Comparison of ENCODE assay signal across 8 cellular contexts in the genomic region with DNA sequence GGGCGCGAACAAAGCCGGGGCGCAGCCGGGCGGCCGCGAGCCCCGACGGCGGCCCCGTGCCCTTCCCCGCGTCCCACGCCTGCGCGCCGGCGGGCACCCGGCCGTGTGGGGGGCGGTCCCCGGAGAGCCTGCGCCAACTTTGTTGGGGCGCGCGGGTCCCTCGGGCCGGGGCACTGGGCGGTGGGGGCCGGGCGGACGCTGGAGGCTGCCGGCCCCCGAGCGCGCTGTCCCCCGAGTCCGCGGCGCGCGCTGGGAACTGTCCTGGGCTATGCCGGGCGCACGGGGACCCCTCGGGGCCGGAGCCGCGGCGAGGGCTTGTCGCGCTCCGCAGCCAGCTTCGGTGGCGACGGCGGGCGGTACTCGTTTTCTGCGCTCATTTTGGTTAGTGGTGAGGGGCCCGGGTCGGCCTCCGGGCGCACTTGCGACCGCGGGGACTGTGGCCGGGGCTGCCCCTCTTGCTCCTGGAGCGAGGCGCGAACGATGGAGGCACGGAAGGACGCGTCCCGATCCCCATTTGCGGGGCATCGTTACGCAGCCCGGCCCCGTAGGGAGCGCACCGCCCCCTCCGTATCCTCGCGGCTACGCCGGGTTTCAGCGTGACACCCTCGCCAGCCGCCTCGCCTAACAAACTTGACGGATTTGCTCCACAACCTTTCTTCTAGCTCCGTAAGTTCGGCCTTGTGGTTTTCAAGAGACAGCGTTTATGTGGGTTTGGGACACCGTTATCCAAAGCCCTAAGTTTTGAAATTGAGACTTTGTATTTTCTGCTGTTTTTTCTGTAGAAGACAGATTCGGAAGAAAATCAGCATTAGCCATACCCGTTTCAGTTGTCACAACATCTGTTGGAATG. TPM values are rescaled to one million over a fixed set of nuclear protein-coding genes. Genes with fewer than 3 reads are reported as not detected.
DNase-seq lines count a peak whose midpoint lies in the region; ATAC-seq lines count a peak whose summit lies in the region.

No MANE protein-coding gene starts in this region.

- peak overlapping the region; percentile 78 to 88 (median 86) for H3K4me3 Mint-ChIP-seq in CD8-positive, alpha-beta memory T cell
- H3K4me3 Mint-ChIP-seq in T-helper 2 cell treated with Interferon-gamma antibody and Interleukin-4, amounts not matched to agents 5 μg/mL and 100 μg/mL, for 36 hours, result peak overlapping the region; percentile 82

- H3K36me3 Mint-ChIP-seq in CD8-positive, alpha-beta memory T cell, result peaks cover 0 to 37% (median 3%) of the 10 kb centered on the region in 3 donors
- H3K36me3 Mint-ChIP-seq in T-helper 2 cell treated with Interferon-gamma antibody and Interleukin-4, amounts not matched to agents 5 μg/mL and 100 μg/mL, for 36 hours (ENCODE audit: low read depth), result peaks cover 32% of the 10 kb centered on the region

- peak overlapping the region; percentile 3 for H3K27ac ChIP-seq in CD8-positive, alpha-beta memory T cell (ENCODE audit: low read depth, low read length)
- H3K27ac ChIP-seq in HUES48 (ENCODE audit: low read depth, low read length), result peak overlapping the region; percentile 78

- peaks cover 41 to 67% (median 44%) of the 10 kb centered on the region in 3 donors for H3K4me1 Mint-ChIP-seq in CD8-positive, alpha-beta memory T cell
- H3K4me1 Mint-ChIP-seq in T-helper 2 cell treated with Interferon-gamma antibody and Interleukin-4, amounts not matched to agents 5 μg/mL and 100 μg/mL, for 36 hours (ENCODE audit: low read depth), result peaks cover 36% of the 10 kb centered on the region

- in situ Hi-C loops in T47D (cut with HindIII; ENCODE audit: low pct_unique_long_range_greater_than_20kb, low sequenced_read_pairs), result no loop called here

- peak in 4 of 5 donors; percentile 27 to 46 (median 32) for DNase-seq in CD8-positive, alpha-beta memory T cell
- DNase-seq in T-helper 2 cell treated with Interferon-gamma antibody and Interleukin-4, amounts not matched to agents 5 μg/mL and 100 μg/mL, for 36 hours (ENCODE audit: low spot score), result peak; percentile 57
- peak; percentile 79 to 87 for DNase-seq in T47D (ENCODE audit: low read depth in 1 of 2, low spot score in 1 of 2)
- DNase-seq in iris pigment epithelial cell (ENCODE audit: low read depth), result peak; percentile 83
- peak; percentile 65 for DNase-seq in stimulated activated CD4-positive, alpha-beta T cell treated with anti-CD3 and anti-CD28 coated beads, Interleukin-12 subunit alpha, Interleukin-12 subunit beta, amount 100 ng/mL, for 4 hours
- DNase-seq in A172 (ENCODE audit: low spot score), result no peak

- peak overlapping the region; percentile 61; the same call in 1 of the 2 replicates for H3K9ac ChIP-seq in HUES48 (ENCODE audit: low read depth, low read length)

- peaks cover 18% of the 10 kb centered on the region for H3K36me3 ChIP-seq in CD8-positive, alpha-beta memory T cell (ENCODE audit: insufficient read depth, low read length)
- H3K36me3 ChIP-seq in HUES48 (ENCODE audit: control insufficient read depth, insufficient read depth, low read length), result peaks cover 36% of the 10 kb centered on the region

- no peaks in the 10 kb centered on the region for H3K9me3 ChIP-seq in CD8-positive, alpha-beta memory T cell (ENCODE audit: low read length)
- no peaks in the 10 kb centered on the region for H3K9me3 ChIP-seq in HUES48 (ENCODE audit: control insufficient read depth, insufficient read depth, low read length)

- peak; percentile 13 for ATAC-seq in GM19452 (IDR thresholded peaks at IDR 0.05; ENCODE audit: unreplicated experiment)

- CTCF ChIA-PET in CD8-positive, alpha-beta memory T cell (lab: Charles Lee), result interaction anchor here (1.2 to 2.3 kb wide), 2 partner anchors 12 to 133 kb away, joined by 3 to 7 read pairs; no protein-coding TSS in a partner anchor

- H3K27ac Mint-ChIP-seq in CD8-positive, alpha-beta memory T cell, result peak overlapping the region; percentile 18 to 95 (median 84)
- peak overlapping the region; percentile 81 for H3K27ac Mint-ChIP-seq in T-helper 2 cell treated with Interferon-gamma antibody and Interleukin-4, amounts not matched to agents 5 μg/mL and 100 μg/mL, for 36 hours

- POLR2A ChIA-PET in CD8-positive, alpha-beta memory T cell (lab: Charles Lee), result interaction anchor here (0.7 to 3.0 kb wide), 4 partner anchors 10 to 134 kb away, joined by 3 to 21 read pairs (median 4); partner anchors contain the start of genes LSM14B and TAF4

- H3K9me3 Mint-ChIP-seq in CD8-positive, alpha-beta memory T cell, result no peaks in the 10 kb centered on the region
- no peaks in the 10 kb centered on the region for H3K9me3 Mint-ChIP-seq in T-helper 2 cell treated with Interferon-gamma antibody and Interleukin-4, amounts not matched to agents 5 μg/mL and 100 μg/mL, for 36 hours

- peaks cover 29% of the 10 kb centered on the region for H3K4me1 ChIP-seq in CD8-positive, alpha-beta memory T cell (ENCODE audit: insufficient read depth, low read length)
- peaks cover 16% of the 10 kb centered on the region for H3K4me1 ChIP-seq in HUES48 (ENCODE audit: control insufficient read depth, insufficient read depth, low read length)

- no peaks in the 10 kb centered on the region for H3K27me3 ChIP-seq in CD8-positive, alpha-beta memory T cell (ENCODE audit: insufficient read depth, low read length, poor library complexity, severe bottlenecking)
- no peaks in the 10 kb centered on the region for H3K27me3 ChIP-seq in HUES48 (ENCODE audit: control insufficient read depth, insufficient read depth, low read length)

- peak overlapping the region; percentile 61 for H3K4me3 ChIP-seq in CD8-positive, alpha-beta memory T cell (ENCODE audit: low read length)
- peak overlapping the region; percentile 84 for H3K4me3 ChIP-seq in HUES48 (ENCODE audit: low read depth, low read length)

- H3K27me3 Mint-ChIP-seq in CD8-positive, alpha-beta memory T cell, result peaks cover 0 to 2% of the 10 kb centered on the region in 2 donors
- H3K27me3 Mint-ChIP-seq in T-helper 2 cell treated with Interferon-gamma antibody and Interleukin-4, amounts not matched to agents 5 μg/mL and 100 μg/mL, for 36 hours (ENCODE audit: low read depth), result no peaks in the 10 kb centered on the region

RNA-seq across cellular contexts. Expression of gene SS18L1, which starts 0.6 kb away (rescaled TPM):
- 10 to 100 TPM; 16.9 to 18.5 TPM for total RNA-seq in CD8-positive, alpha-beta memory T cell
- 0.86 TPM for polyA plus RNA-seq in CD8-positive, alpha-beta memory T cell
- 8.5 and 11.6 TPM in 2 replicates for total RNA-seq in A172 (2014; rRNA removed; shearing (Covaris generic))

RNA-seq across cellular contexts. Expression of gene PSMA7, which starts 1.0 kb away (rescaled TPM):
- total RNA-seq in CD8-positive, alpha-beta memory T cell, result 100 to 1,000 TPM; 447 to 464 TPM
- polyA plus RNA-seq in CD8-positive, alpha-beta memory T cell, result 459 TPM
- total RNA-seq in A172 (2014; rRNA removed; shearing (Covaris generic)), result 837 and 1,013 TPM in 2 replicates

RNA-seq across cellular contexts. Expression of gene LSM14B, which starts 21.9 kb away (rescaled TPM):
- 10 to 100 TPM; 35.8 to 36.4 TPM for total RNA-seq in CD8-positive, alpha-beta memory T cell
- 1.1 TPM for polyA plus RNA-seq in CD8-positive, alpha-beta memory T cell
- total RNA-seq in A172 (2014; rRNA removed; shearing (Covaris generic)), result 45.6 and 55.0 TPM in 2 replicates

RNA-seq across cellular contexts. Expression of gene MTG2, which starts 38.6 kb away (rescaled TPM):
- 10 to 100 TPM; 44.6 to 45.9 TPM for total RNA-seq in CD8-positive, alpha-beta memory T cell
- 19.0 TPM for polyA plus RNA-seq in CD8-positive, alpha-beta memory T cell
- total RNA-seq in A172 (2014; rRNA removed; shearing (Covaris generic)), result 14.9 and 16.1 TPM in 2 replicates
